8 cellular contexts compared by ENCODE assay signal in the genomic region with DNA sequence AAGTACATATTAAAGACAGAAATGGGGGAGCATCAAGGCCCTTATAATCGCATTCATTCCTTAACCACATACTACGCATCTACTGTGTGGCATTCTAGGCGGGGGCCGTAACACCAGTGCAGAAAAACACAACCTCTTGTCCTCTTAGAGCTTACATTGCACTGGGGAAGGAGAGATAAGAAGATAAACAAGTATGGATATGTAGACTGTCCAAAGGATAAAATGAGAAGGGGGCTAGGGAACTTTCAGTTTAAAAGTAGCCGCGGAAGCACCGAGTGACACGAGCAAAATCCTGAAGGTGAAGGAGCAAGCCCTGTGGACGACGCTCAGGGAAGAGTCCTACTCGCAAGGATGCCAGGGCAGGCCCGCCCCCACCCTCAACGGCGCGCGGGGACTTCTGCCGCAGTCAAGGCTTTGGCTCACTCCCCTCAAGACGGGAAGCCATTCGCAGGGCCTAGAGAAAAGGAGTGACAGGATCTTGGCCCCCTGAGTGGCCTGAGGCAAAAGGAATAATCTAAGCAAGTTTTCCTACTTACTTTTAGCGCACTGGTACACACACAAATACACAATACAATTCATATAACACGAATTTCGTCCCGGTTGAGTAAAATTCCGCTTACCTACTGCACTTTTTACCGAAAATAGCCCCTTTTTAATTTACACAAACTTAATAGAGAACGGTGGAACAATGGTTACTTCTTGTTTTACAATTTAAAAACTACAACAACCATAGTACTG. TPM values are rescaled to one million over a fixed set of nuclear protein-coding genes. Genes with fewer than 3 reads are reported as not detected.
DNase-seq lines count a peak whose midpoint lies in the region; ATAC-seq and TF ChIP-seq lines count a peak whose summit lies in the region.

No MANE protein-coding gene starts in this region.

- peaks cover 27% of the 10 kb centered on the region for H3F3A ChIP-seq in SU-DHL-6 (ENCODE audit: insufficient read depth)

- H3K9me3 ChIP-seq in HUES48 (ENCODE audit: control insufficient read depth, insufficient read depth, low read length) (no peaks in the 10 kb centered on the region), SU-DHL-6 (ENCODE audit: insufficient read depth, low read length) (no peaks in the 10 kb centered on the region)

- peaks cover 45% of the 10 kb centered on the region for H4K20me1 ChIP-seq in SU-DHL-6 (ENCODE audit: low read depth, low read length)

- H3K27me3 ChIP-seq in HUES48 (ENCODE audit: control insufficient read depth, insufficient read depth, low read length) (no peaks in the 10 kb centered on the region), SU-DHL-6 (ENCODE audit: low read length) (no peaks in the 10 kb centered on the region), rectal smooth muscle tissue (ENCODE audit: control insufficient read depth, insufficient read depth, low read length) (no peaks in the 10 kb centered on the region)

- H3K4me3 ChIP-seq in HUES48 (ENCODE audit: low read depth, low read length) (peak overlapping the region; percentile 99), SU-DHL-6 (ENCODE audit: insufficient read depth, low read length, poor library complexity, severe bottlenecking) (peak overlapping the region; percentile 69), rectal smooth muscle tissue (ENCODE audit: low read length) (peak overlapping the region; percentile 83)

- ATAC-seq in HG02610 (IDR thresholded peaks at IDR 0.05; ENCODE audit: unreplicated experiment) (no peak), HG03520 (IDR thresholded peaks at IDR 0.05; ENCODE audit: unreplicated experiment) (no peak)

- peaks cover 28% of the 10 kb centered on the region for H3K4me1 ChIP-seq in HUES48 (ENCODE audit: control insufficient read depth, insufficient read depth, low read length)
- H3K4me1 ChIP-seq in rectal smooth muscle tissue (ENCODE audit: control insufficient read depth, insufficient read depth, low read length): peaks cover 13% of the 10 kb centered on the region

- TF ChIP-seq CTCF in SU-DHL-6 (IDR thresholded peaks at IDR 0.05; ENCODE audit: insufficient read depth, low read length, poor library complexity, severe bottlenecking): no peak

- H3K79me2 ChIP-seq in SU-DHL-6 (ENCODE audit: insufficient read depth, low read length): peaks cover 94% of the 10 kb centered on the region

- H3K36me3 ChIP-seq in HUES48 (ENCODE audit: control insufficient read depth, insufficient read depth, low read length): no peaks in the 10 kb centered on the region
- H3K36me3 ChIP-seq in SU-DHL-6 (ENCODE audit: low read length): peaks cover 4% of the 10 kb centered on the region; the same call in 1 of the 2 replicates
- H3K36me3 ChIP-seq in rectal smooth muscle tissue (ENCODE audit: control insufficient read depth, insufficient read depth, low read length): no peaks in the 10 kb centered on the region

- H3K9me2 ChIP-seq in SU-DHL-6 (replicated peaks; ENCODE audit: insufficient read depth, low read length): no peaks in the 10 kb centered on the region

- peak; percentile 62 for DNase-seq in Daoy (ENCODE audit: low read depth)
- peak; percentile 29 to 50 for DNase-seq in hippocampal formation (lab: John Stamatoyannopoulos, UW)

- peak overlapping the region; percentile 78 for H3K4me2 ChIP-seq in SU-DHL-6 (ENCODE audit: low read depth, low read length, poor library complexity, severe bottlenecking)

- H3K27ac ChIP-seq in HUES48 (ENCODE audit: low read depth, low read length): peak overlapping the region; percentile 90
- peak overlapping the region; percentile 91 for H3K27ac ChIP-seq in SU-DHL-6 (ENCODE audit: low read depth, low read length)
- H3K27ac ChIP-seq in angular gyrus (ENCODE audit: low read depth, low read length): peak overlapping the region; percentile 64
- H3K27ac ChIP-seq in rectal smooth muscle tissue (ENCODE audit: low read depth, low read length): peak overlapping the region; percentile 24

- H2AFZ ChIP-seq in SU-DHL-6 (ENCODE audit: low read depth, low read length, severe bottlenecking): no peak overlapping the region

- H3K9ac ChIP-seq in HUES48 (ENCODE audit: low read depth, low read length) (peak overlapping the region; percentile 79), SU-DHL-6 (ENCODE audit: low read length) (peak overlapping the region; percentile 99), rectal smooth muscle tissue (ENCODE audit: low read length) (peak overlapping the region; percentile 70)

RNA-seq across cellular contexts. Expression of gene NIPBL, which starts 1.3 kb away (rescaled TPM):
- 11.1 and 17.9 TPM in 2 replicates for total RNA-seq in Daoy (2014; rRNA removed; shearing (Covaris generic))

Comparison
In these comparisons a context has a peak if more than half of its experiments do, and no peak if none do; other contexts are left out.
1. H3K27ac ChIP-seq: peak in every context shown above with its lines; median percentile 91 in SU-DHL-6; 90 in HUES48; 64 in angular gyrus; 24 in rectal smooth muscle tissue.